In the genomic region with DNA sequence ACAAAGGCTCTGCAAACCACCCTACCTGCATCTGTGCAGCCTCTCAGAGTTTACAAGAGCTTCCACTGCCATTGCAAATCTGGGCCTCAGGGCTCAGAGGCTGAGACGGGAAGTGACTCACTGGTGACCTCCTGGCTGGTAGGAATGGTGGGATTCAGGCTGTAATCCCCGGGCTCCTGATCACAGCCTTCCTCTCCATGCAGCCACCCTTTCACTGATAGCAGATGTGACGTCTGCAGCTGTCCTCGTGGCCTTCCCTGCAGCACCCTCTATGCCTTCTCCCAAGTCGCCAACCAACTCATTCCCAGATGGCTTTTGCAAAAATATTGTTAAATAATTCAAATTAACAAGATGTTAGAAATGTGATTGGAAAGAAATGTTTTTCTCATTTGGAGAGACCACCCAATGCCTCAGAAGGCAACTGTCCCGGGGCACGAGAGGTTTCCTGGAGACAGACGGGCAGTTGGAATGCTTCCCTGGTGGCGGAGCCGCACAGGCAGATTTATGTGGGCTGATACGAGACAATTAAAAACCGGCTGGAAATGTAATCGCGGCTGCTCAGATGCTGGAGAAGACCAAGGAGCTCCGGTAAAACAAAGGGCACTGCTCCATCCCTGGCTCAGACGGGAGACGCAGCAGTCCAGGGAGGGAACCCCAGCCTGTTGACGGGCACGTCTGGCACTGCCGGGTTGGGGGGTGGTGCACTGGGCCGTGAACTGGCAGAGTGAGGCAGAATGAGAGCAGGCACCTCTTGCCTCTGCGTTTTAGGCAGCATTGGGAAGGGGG, we compare ENCODE assay signal across 11 cellular contexts. TPM values are rescaled to one million over a fixed set of nuclear protein-coding genes. Genes with fewer than 3 reads are reported as not detected.
A peak's percentile ranks its signal among the peaks of the same experiment; 100 is the strongest.
DNase-seq lines count a peak whose midpoint lies in the region; ATAC-seq and TF ChIP-seq lines count a peak whose summit lies in the region.
"Had no signal": no experiment of that assay in that cellular context is flagged by ENCODE, and none has a peak within 500 bp of the region (broad histone marks: within the 10 kb centered on the region; RNA-seq: fewer than 3 reads in every experiment).

No MANE protein-coding gene starts in this region.

- H3K27me3 Mint-ChIP-seq in mesothelial cell of epicardium (ENCODE audit: low read depth): no peaks in the 10 kb centered on the region
- H3K27me3 Mint-ChIP-seq: natural killer cell treated with Interleukin-12 subunit alpha and Interleukin-12 subunit beta and Interleukin-15 and Interleukin-18, amount 100 ng/mL, for 72 hours had no signal

- peak overlapping the region; percentile 29 for H3K4me3 Mint-ChIP-seq in mesothelial cell of epicardium
- H3K4me3 Mint-ChIP-seq: natural killer cell treated with Interleukin-12 subunit alpha and Interleukin-12 subunit beta and Interleukin-15 and Interleukin-18, amount 100 ng/mL, for 72 hours; stimulated activated memory B cell treated with anti-CD40 and anti-IgM and Interleukin-4, amounts not matched to agents 10 μg/mL and 1 μg/mL and 100 μg/mL, for 72 hours had no signal

- H3K4me1 Mint-ChIP-seq in mesothelial cell of epicardium: peaks cover 74% of the 10 kb centered on the region
- H3K4me1 Mint-ChIP-seq: stimulated activated memory B cell treated with anti-CD40 and anti-IgM and Interleukin-4, amounts not matched to agents 10 μg/mL and 1 μg/mL and 100 μg/mL, for 72 hours had no signal

- DNase-seq in AG20443 (ENCODE audit: low spot score) (peak; percentile 75), mesothelial cell of epicardium (ENCODE audit: low spot score in 2 of 2, unreplicated experiment in 2 of 2) (peak in 1 of 2 experiments; percentile 68), NCI-H774 (lab: John Stamatoyannopoulos, UW) (no peak), T-helper 1 cell (no peak), pons (ENCODE audit: low spot score) (no peak)
- DNase-seq: T-helper 9 cell had no signal

- peaks cover 5% of the 10 kb centered on the region for H3K36me3 Mint-ChIP-seq in mesothelial cell of epicardium
- H3K36me3 Mint-ChIP-seq: natural killer cell treated with Interleukin-12 subunit alpha and Interleukin-12 subunit beta and Interleukin-15 and Interleukin-18, amount 100 ng/mL, for 72 hours; stimulated activated memory B cell treated with anti-CD40 and anti-IgM and Interleukin-4, amounts not matched to agents 10 μg/mL and 1 μg/mL and 100 μg/mL, for 72 hours had no signal

- ATAC-seq in esophagus mucosa: peak; percentile 26
- no peak for ATAC-seq in HG03280 (IDR thresholded peaks at IDR 0.05; ENCODE audit: unreplicated experiment)
- ATAC-seq: natural killer cell treated with Interleukin-12 subunit alpha and Interleukin-12 subunit beta and Interleukin-15 and Interleukin-18, amount 100 ng/mL, for 72 hours; stimulated activated memory B cell treated with anti-CD40 and anti-IgM and Interleukin-4, amounts not matched to agents 10 μg/mL and 1 μg/mL and 100 μg/mL, for 72 hours had no signal

- no peak for TF ChIP-seq CTCF in mesothelial cell of epicardium (IDR thresholded peaks at IDR 0.05; ENCODE audit: unreplicated experiment)

- peak overlapping the region; percentile 95 for H3K27ac Mint-ChIP-seq in mesothelial cell of epicardium
- H3K27ac Mint-ChIP-seq: natural killer cell treated with Interleukin-12 subunit alpha and Interleukin-12 subunit beta and Interleukin-15 and Interleukin-18, amount 100 ng/mL, for 72 hours; stimulated activated memory B cell treated with anti-CD40 and anti-IgM and Interleukin-4, amounts not matched to agents 10 μg/mL and 1 μg/mL and 100 μg/mL, for 72 hours had no signal

- H3K9me3 Mint-ChIP-seq in mesothelial cell of epicardium: no peaks in the 10 kb centered on the region
- H3K9me3 Mint-ChIP-seq: natural killer cell treated with Interleukin-12 subunit alpha and Interleukin-12 subunit beta and Interleukin-15 and Interleukin-18, amount 100 ng/mL, for 72 hours; stimulated activated memory B cell treated with anti-CD40 and anti-IgM and Interleukin-4, amounts not matched to agents 10 μg/mL and 1 μg/mL and 100 μg/mL, for 72 hours had no signal

TF ChIP-seq in PFSK-1, 5 proteins besides CTCF, POLR2A, EP300 and RAD21:
- no peak; the same call in 1 of the 2 replicates for TF ChIP-seq TAF1 (IDR thresholded peaks at IDR 0.05; ENCODE audit: borderline replicate concordance, insufficient read depth, low read length)
- TF ChIP-seq, protein P1, sequence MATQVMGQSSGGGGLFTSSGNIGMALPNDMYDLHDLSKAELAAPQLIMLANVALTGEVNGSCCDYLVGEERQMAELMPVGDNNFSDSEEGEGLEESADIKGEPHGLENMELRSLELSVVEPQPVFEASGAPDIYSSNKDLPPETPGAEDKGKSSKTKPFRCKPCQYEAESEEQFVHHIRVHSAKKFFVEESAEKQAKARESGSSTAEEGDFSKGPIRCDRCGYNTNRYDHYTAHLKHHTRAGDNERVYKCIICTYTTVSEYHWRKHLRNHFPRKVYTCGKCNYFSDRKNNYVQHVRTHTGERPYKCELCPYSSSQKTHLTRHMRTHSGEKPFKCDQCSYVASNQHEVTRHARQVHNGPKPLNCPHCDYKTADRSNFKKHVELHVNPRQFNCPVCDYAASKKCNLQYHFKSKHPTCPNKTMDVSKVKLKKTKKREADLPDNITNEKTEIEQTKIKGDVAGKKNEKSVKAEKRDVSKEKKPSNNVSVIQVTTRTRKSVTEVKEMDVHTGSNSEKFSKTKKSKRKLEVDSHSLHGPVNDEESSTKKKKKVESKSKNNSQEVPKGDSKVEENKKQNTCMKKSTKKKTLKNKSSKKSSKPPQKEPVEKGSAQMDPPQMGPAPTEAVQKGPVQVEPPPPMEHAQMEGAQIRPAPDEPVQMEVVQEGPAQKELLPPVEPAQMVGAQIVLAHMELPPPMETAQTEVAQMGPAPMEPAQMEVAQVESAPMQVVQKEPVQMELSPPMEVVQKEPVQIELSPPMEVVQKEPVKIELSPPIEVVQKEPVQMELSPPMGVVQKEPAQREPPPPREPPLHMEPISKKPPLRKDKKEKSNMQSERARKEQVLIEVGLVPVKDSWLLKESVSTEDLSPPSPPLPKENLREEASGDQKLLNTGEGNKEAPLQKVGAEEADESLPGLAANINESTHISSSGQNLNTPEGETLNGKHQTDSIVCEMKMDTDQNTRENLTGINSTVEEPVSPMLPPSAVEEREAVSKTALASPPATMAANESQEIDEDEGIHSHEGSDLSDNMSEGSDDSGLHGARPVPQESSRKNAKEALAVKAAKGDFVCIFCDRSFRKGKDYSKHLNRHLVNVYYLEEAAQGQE (IDR thresholded peaks at IDR 0.05; ENCODE audit: insufficient read depth in 1 of 2, low read depth in 2 of 2, low read length in 2 of 2): no peak
- no peak for TF ChIP-seq SIN3A (IDR thresholded peaks at IDR 0.05; ENCODE audit: borderline replicate concordance, insufficient read depth, low read length)
- peak; percentile 21; the same call in 1 of the 2 replicates for TF ChIP-seq POLR2AphosphoS5 (IDR thresholded peaks at IDR 0.05; ENCODE audit: low read depth, low read length)
- TF ChIP-seq FOXP2 (optimal IDR thresholded peaks at IDR 0.05; ENCODE audit: borderline replicate concordance, extremely low read depth, extremely low read length, insufficient read depth): peak; percentile 59

RNA-seq across cellular contexts. Expression of a gene that starts 34.4 kb away (rescaled TPM):
- 5.8 TPM for polyA plus RNA-seq in PFSK-1 (2012; ENCODE audit: insufficient read length, low read depth)
- total RNA-seq in esophagus mucosa (20.8 TPM), mesothelial cell of epicardium (22.1 to 26.0 TPM (median 22.6 TPM) in 3 replicates)
